ENCODE assay signal across 11 cellular contexts in genomic region chr1:25309488-25309887, GRCh38. TPM values are rescaled to one million over a fixed set of nuclear protein-coding genes. Genes with fewer than 3 reads are reported as not detected.
"Had no signal": no experiment of that assay in that cellular context is flagged by ENCODE, and none has a peak within 500 bp of the region (broad histone marks: within the 10 kb centered on the region; RNA-seq: fewer than 3 reads in every experiment).

No MANE protein-coding gene starts in this region.

RNA-seq across cellular contexts. Expression of gene RHD, which starts 37.2 kb away (rescaled TPM):
- total RNA-seq: activated B cell treated with CpG ODN at 0.5 μM for 24 hours; activated CD4-positive, alpha-beta memory T cell treated with anti-CD3 and anti-CD28 coated beads for 36 hours; activated naive CD4-positive, alpha-beta T cell treated with anti-CD3 and anti-CD28 coated beads for 36 hours; activated naive CD4-positive, alpha-beta T cell treated with anti-CD3 and anti-CD28 coated beads, Interleukin-2, amount 50 U/mL, for 72 hours; activated T-cell treated with anti-CD3 and anti-CD28 coated beads, Interleukin-2, amount 50 U/mL, for 4 hours; activated T-helper 1 cell treated with anti-CD3 and anti-CD28 coated beads, Interleukin-12 subunit alpha, Interleukin-12 subunit beta, Interleukin-2, Interleukin-4 antibody, amounts not matched to agents 30 ng/mL and 10 ng/mL and 1 ng/mL, durations not matched to agents 14 hours and 24 hours and 36 hours; cardiac septum; M059J; OCI-LY7; PC-9; Right ventricle myocardium inferior had no signal
